Comparison of ENCODE assay signal across 10 cellular contexts in genomic region chr7:134892963-134893362, GRCh38.
DNase-seq lines count a peak whose midpoint lies in the region; ATAC-seq, FAIRE-seq and TF ChIP-seq lines count a peak whose summit lies in the region.
"Had no signal": no experiment of that assay in that cellular context is flagged by ENCODE, and none has a peak within 500 bp of the region (broad histone marks: within the 10 kb centered on the region; RNA-seq: fewer than 3 reads in every experiment).

No MANE protein-coding gene starts in this region.

- H3K4me3 ChIP-seq in astrocyte of the spinal cord (ENCODE audit: low read depth, low read length) = peak overlapping the region; percentile 60
- peak overlapping the region; percentile 72; the same call in 1 of the 2 replicates for H3K4me3 ChIP-seq in iPS-20b (ENCODE audit: low read length)
- H3K4me3 ChIP-seq in gastrocnemius medialis = peak overlapping the region; percentile 51 to 68 (median 54)

- FAIRE-seq in RCC 7860 (lab: Jason Lieb, UNC) = no peak

- H3K36me3 Mint-ChIP-seq in activated T-helper 2 cell treated with anti-CD3 and anti-CD28 coated beads, Interferon-gamma antibody, Interleukin-2, Interleukin-4, amounts not matched to agents 10 μg/mL and 5 μg/mL and 100 μg/mL, durations not matched to agents 14 hours and 24 hours and 36 hours (ENCODE audit: low read depth) = peaks cover 13% of the 10 kb centered on the region
- H3K36me3 Mint-ChIP-seq in activated CD4-positive, alpha-beta T cell treated with anti-CD3 and anti-CD28 coated beads, Interleukin-2, amount 10 ng/mL, durations not matched to agents 24 days and 14 days (ENCODE audit: low read depth) = no peaks in the 10 kb centered on the region

- no peak for TF ChIP-seq CTCF in astrocyte of the spinal cord (IDR thresholded peaks at IDR 0.05; ENCODE audit: low read depth, low read length)
- no peak for TF ChIP-seq CTCF in gastrocnemius medialis (IDR thresholded peaks at IDR 0.05 in 4 of 5, conservative IDR thresholded peaks at IDR 0.05 in 1 of 5)

- H3K36me3 ChIP-seq in iPS-20b (ENCODE audit: insufficient read depth, low read depth, low read length) (peaks cover 14% of the 10 kb centered on the region; the same call in 1 of the 2 replicates), gastrocnemius medialis (no peaks in the 10 kb centered on the region)

- peak; percentile 65 for DNase-seq in DMS53 treated with DMSO at 0.1 percent for 48 hours (lab: John Stamatoyannopoulos, UW; ENCODE audit: unreplicated experiment)
- no peak for DNase-seq in astrocyte of the spinal cord (ENCODE audit: low read depth, low spot score)
- no peak for DNase-seq in gastrocnemius medialis
- no peak for DNase-seq in activated T-helper 2 cell treated with anti-CD3 and anti-CD28 coated beads, Interferon-gamma antibody, Interleukin-2, Interleukin-4, amounts not matched to agents 10 μg/mL and 5 μg/mL and 100 μg/mL, durations not matched to agents 14 hours and 24 hours and 36 hours (ENCODE audit: low spot score)
- no peak for DNase-seq in RCC 7860 (ENCODE audit: low spot score)
- no peak for DNase-seq in activated CD4-positive, alpha-beta T cell treated with anti-CD3 and anti-CD28 coated beads, Interleukin-2, amount 10 ng/mL, durations not matched to agents 24 days and 14 days
- DNase-seq: naive B cell had no signal

- intact Hi-C loops in gastrocnemius medialis (cut with DNase I; ENCODE audit: low total_unique reads) = loop anchor here (10.0 kb wide), 1 partner anchor 198 kb away; no protein-coding TSS in a partner anchor
- intact Hi-C loops in activated T-helper 2 cell treated with anti-CD3 and anti-CD28 coated beads, Interferon-gamma antibody, Interleukin-2, Interleukin-4, amounts not matched to agents 10 μg/mL and 5 μg/mL and 100 μg/mL, durations not matched to agents 14 hours and 24 hours and 36 hours (cut with micrococcal nuclease) = no loop called here
- intact Hi-C loops in activated CD4-positive, alpha-beta T cell treated with anti-CD3 and anti-CD28 coated beads, Interleukin-2, amount 10 ng/mL, durations not matched to agents 24 days and 14 days (cut with micrococcal nuclease) = no loop called here

- H3K4me1 Mint-ChIP-seq in activated T-helper 2 cell treated with anti-CD3 and anti-CD28 coated beads, Interferon-gamma antibody, Interleukin-2, Interleukin-4, amounts not matched to agents 10 μg/mL and 5 μg/mL and 100 μg/mL, durations not matched to agents 14 hours and 24 hours and 36 hours (ENCODE audit: low read depth) = peaks cover 2% of the 10 kb centered on the region
- peaks cover 2% of the 10 kb centered on the region for H3K4me1 Mint-ChIP-seq in activated CD4-positive, alpha-beta T cell treated with anti-CD3 and anti-CD28 coated beads, Interleukin-2, amount 10 ng/mL, durations not matched to agents 24 days and 14 days
- H3K4me1 Mint-ChIP-seq: naive B cell had no signal

- peaks cover 26% of the 10 kb centered on the region for H3K9me3 Mint-ChIP-seq in activated T-helper 2 cell treated with anti-CD3 and anti-CD28 coated beads, Interferon-gamma antibody, Interleukin-2, Interleukin-4, amounts not matched to agents 10 μg/mL and 5 μg/mL and 100 μg/mL, durations not matched to agents 14 hours and 24 hours and 36 hours
- peaks cover 15% of the 10 kb centered on the region for H3K9me3 Mint-ChIP-seq in activated CD4-positive, alpha-beta T cell treated with anti-CD3 and anti-CD28 coated beads, Interleukin-2, amount 10 ng/mL, durations not matched to agents 24 days and 14 days

- H3K9me3 ChIP-seq in iPS-20b (ENCODE audit: insufficient read depth, low read depth, low read length) (peaks cover 20% of the 10 kb centered on the region), gastrocnemius medialis (no peaks in the 10 kb centered on the region)

- H3K27ac ChIP-seq in iPS-20b (ENCODE audit: low read length) = no peak overlapping the region
- H3K27ac ChIP-seq in gastrocnemius medialis = peak overlapping the region; percentile 56 to 71 (median 66)

- in situ Hi-C loops in astrocyte of the spinal cord (cut with HindIII; ENCODE audit: low sequenced_read_pairs) = no loop called here
- in situ Hi-C loops in gastrocnemius medialis (cut with MboI; ENCODE audit: low sequenced_read_pairs in 4 of 4) = no loop called here

- ATAC-seq in gastrocnemius medialis (no peak), HG02571 (IDR thresholded peaks at IDR 0.05; ENCODE audit: unreplicated experiment) (no peak)

- H3K27ac Mint-ChIP-seq in activated T-helper 2 cell treated with anti-CD3 and anti-CD28 coated beads, Interferon-gamma antibody, Interleukin-2, Interleukin-4, amounts not matched to agents 10 μg/mL and 5 μg/mL and 100 μg/mL, durations not matched to agents 14 hours and 24 hours and 36 hours = no peak overlapping the region
- no peak overlapping the region for H3K27ac Mint-ChIP-seq in activated CD4-positive, alpha-beta T cell treated with anti-CD3 and anti-CD28 coated beads, Interleukin-2, amount 10 ng/mL, durations not matched to agents 24 days and 14 days
- H3K27ac Mint-ChIP-seq: T-helper 2 cell treated with Interferon-gamma antibody and Interleukin-4, amounts not matched to agents 5 μg/mL and 100 μg/mL, for 36 hours had no signal

- TF ChIP-seq POLR2A in gastrocnemius medialis (IDR thresholded peaks at IDR 0.05) = no peak

- no peaks in the 10 kb centered on the region for H3K27me3 ChIP-seq in iPS-20b (ENCODE audit: insufficient read depth, low read length)
- no peaks in the 10 kb centered on the region for H3K27me3 ChIP-seq in gastrocnemius medialis

- H3K9ac ChIP-seq in iPS-20b (ENCODE audit: low read depth, low read length) = peak overlapping the region; percentile 70; the same call in 1 of the 2 replicates

- H3K4me3 Mint-ChIP-seq in activated T-helper 2 cell treated with anti-CD3 and anti-CD28 coated beads, Interferon-gamma antibody, Interleukin-2, Interleukin-4, amounts not matched to agents 10 μg/mL and 5 μg/mL and 100 μg/mL, durations not matched to agents 14 hours and 24 hours and 36 hours (ENCODE audit: low read depth) = no peak overlapping the region
- H3K4me3 Mint-ChIP-seq in activated CD4-positive, alpha-beta T cell treated with anti-CD3 and anti-CD28 coated beads, Interleukin-2, amount 10 ng/mL, durations not matched to agents 24 days and 14 days = no peak overlapping the region
- H3K4me3 Mint-ChIP-seq: naive B cell; T-helper 2 cell treated with Interferon-gamma antibody and Interleukin-4, amounts not matched to agents 5 μg/mL and 100 μg/mL, for 36 hours had no signal

- H3K27me3 Mint-ChIP-seq in activated T-helper 2 cell treated with anti-CD3 and anti-CD28 coated beads, Interferon-gamma antibody, Interleukin-2, Interleukin-4, amounts not matched to agents 10 μg/mL and 5 μg/mL and 100 μg/mL, durations not matched to agents 14 hours and 24 hours and 36 hours (ENCODE audit: low read depth) = peaks cover 6% of the 10 kb centered on the region
- peaks cover 2% of the 10 kb centered on the region for H3K27me3 Mint-ChIP-seq in activated CD4-positive, alpha-beta T cell treated with anti-CD3 and anti-CD28 coated beads, Interleukin-2, amount 10 ng/mL, durations not matched to agents 24 days and 14 days

- H3K4me1 ChIP-seq in iPS-20b (ENCODE audit: insufficient read depth, low read length) = peaks cover 16% of the 10 kb centered on the region
- H3K4me1 ChIP-seq in gastrocnemius medialis = peaks cover 7 to 8% of the 10 kb centered on the region in 2 donors
